Comparison of ENCODE assay signal across 8 cellular contexts in genomic region chr16:71846443-71846842, GRCh38. TPM values are rescaled to one million over a fixed set of nuclear protein-coding genes. Genes with fewer than 3 reads are reported as not detected.
DNase-seq lines count a peak whose midpoint lies in the region; ATAC-seq, FAIRE-seq and TF ChIP-seq lines count a peak whose summit lies in the region.

No MANE protein-coding gene starts in this region.

- no peaks in the 10 kb centered on the region for H3K9me3 ChIP-seq in HAP-1
- no peaks in the 10 kb centered on the region for H3K9me3 ChIP-seq in pancreas

- TF ChIP-seq CTCF in fibroblast of the aortic adventitia (IDR thresholded peaks at IDR 0.05; ENCODE audit: insufficient read depth, low read length) (no peak), pancreas (IDR thresholded peaks at IDR 0.05) (no peak)

- peak overlapping the region; percentile 91 for H3K4me3 Mint-ChIP-seq in activated CD4-positive, alpha-beta memory T cell treated with anti-CD3 and anti-CD28 coated beads for 36 hours

- H3K9me3 Mint-ChIP-seq in activated CD4-positive, alpha-beta memory T cell treated with anti-CD3 and anti-CD28 coated beads for 36 hours: no peaks in the 10 kb centered on the region

- H3K4me3 ChIP-seq in HAP-1: peak overlapping the region; percentile 99
- H3K4me3 ChIP-seq in fibroblast of the aortic adventitia (ENCODE audit: low read depth, low read length): peak overlapping the region; percentile 91
- peak overlapping the region; percentile 69 to 99 (median 99) for H3K4me3 ChIP-seq in pancreas

- peaks cover 41% of the 10 kb centered on the region for H3K4me1 Mint-ChIP-seq in activated CD4-positive, alpha-beta memory T cell treated with anti-CD3 and anti-CD28 coated beads for 36 hours (ENCODE audit: low read depth)

- CTCF ChIA-PET in activated CD4-positive, alpha-beta memory T cell treated with anti-CD3 and anti-CD28 coated beads for 36 hours (lab: Charles Lee): interaction anchor here (0.9 kb wide), 1 partner anchor 36 kb away, joined by 5 read pairs; no protein-coding TSS in a partner anchor

- peaks cover 39% of the 10 kb centered on the region for H3K36me3 ChIP-seq in HAP-1 (replicated peaks)
- H3K36me3 ChIP-seq in pancreas: peaks cover 3 to 20% (median 5%) of the 10 kb centered on the region in 3 donors

- intact Hi-C loops in activated CD4-positive, alpha-beta memory T cell treated with anti-CD3 and anti-CD28 coated beads for 36 hours (cut with micrococcal nuclease): no loop called here
- intact Hi-C loops in pancreas (cut with DNase I): no loop called here

- in situ Hi-C loops in HAP-1 (cut with MboI; ENCODE audit: low sequenced_read_pairs): no loop called here

- DNase-seq in AG08395 (ENCODE audit: low spot score) (peak; percentile 14), HAP-1 (ENCODE audit: low spot score in 2 of 2) (peak in 1 of 2 experiments; percentile 17), fibroblast of the aortic adventitia (ENCODE audit: low read depth) (peak; percentile 27), pancreas (no peak), NCI-H748 treated with DMSO at 0.1 percent for 48 hours (lab: John Stamatoyannopoulos, UW) (no peak), midbrain (lab: John Stamatoyannopoulos, UW) (no peak)
- peak; percentile 45 for DNase-seq in activated CD4-positive, alpha-beta memory T cell treated with anti-CD3 and anti-CD28 coated beads for 36 hours

- H3K27me3 Mint-ChIP-seq in activated CD4-positive, alpha-beta memory T cell treated with anti-CD3 and anti-CD28 coated beads for 36 hours: no peaks in the 10 kb centered on the region

- peaks cover 29% of the 10 kb centered on the region for H3K36me3 Mint-ChIP-seq in activated CD4-positive, alpha-beta memory T cell treated with anti-CD3 and anti-CD28 coated beads for 36 hours

- no peak for FAIRE-seq in pancreas (lab: Jason Lieb, UNC)

- POLR2A ChIA-PET in activated CD4-positive, alpha-beta memory T cell treated with anti-CD3 and anti-CD28 coated beads for 36 hours (lab: Charles Lee): interaction anchor here (1.0 to 1.1 kb wide), 2 partner anchors 37 to 38 kb away, joined by 4 to 5 read pairs; partner anchors contain the start of genes AP1G1 and ZNF821

- H3K27ac Mint-ChIP-seq in activated CD4-positive, alpha-beta memory T cell treated with anti-CD3 and anti-CD28 coated beads for 36 hours: peak overlapping the region; percentile 72

- H3K27me3 ChIP-seq in HAP-1 (ENCODE audit: low read depth) (no peaks in the 10 kb centered on the region), pancreas (no peaks in the 10 kb centered on the region)

- H3K4me1 ChIP-seq in HAP-1: peaks cover 7% of the 10 kb centered on the region
- peaks cover 0 to 8% (median 6%) of the 10 kb centered on the region in 3 donors for H3K4me1 ChIP-seq in pancreas

- peak; percentile 2 to 7 (median 5) for ATAC-seq in pancreas
- ATAC-seq in HG03460 (IDR thresholded peaks at IDR 0.05; ENCODE audit: unreplicated experiment): no peak

- WGBS in pancreas, 2 donors: 0 to 1% methylated on average over 19 of the region's 19 CpGs

- peak overlapping the region; percentile 82 to 90 (median 85) for H3K27ac ChIP-seq in pancreas

RNA-seq across cellular contexts. Expression of gene ATXN1L, which starts 0.7 kb away (rescaled TPM):
- total RNA-seq in activated CD4-positive, alpha-beta memory T cell treated with anti-CD3 and anti-CD28 coated beads for 36 hours: 10 to 100 TPM; 14.6 to 15.1 TPM
- 8.3 and 16.0 TPM in 2 replicates for total RNA-seq in fibroblast of the aortic adventitia (ENCODE audit: low replicate concordance)
- total RNA-seq in pancreas: 10 to 100 TPM; 10.2 to 17.4 (median 12.4) TPM
- polyA plus RNA-seq in pancreas: 1 to 10 TPM; 5.5 to 6.2 TPM

RNA-seq across cellular contexts. Expression of gene ZNF821, which starts 37.5 kb away (rescaled TPM):
- 1 to 10 TPM; 6.8 to 7.3 TPM for total RNA-seq in activated CD4-positive, alpha-beta memory T cell treated with anti-CD3 and anti-CD28 coated beads for 36 hours
- total RNA-seq in fibroblast of the aortic adventitia (ENCODE audit: low replicate concordance) (3.1 and 7.3 TPM in 2 replicates), pancreas (1 to 10 TPM; 3.0 to 4.5 (median 3.9) TPM)
- polyA plus RNA-seq in pancreas: 10 to 100 TPM in 1 of 2 donors, 1 to 10 TPM in 1; 6.1 to 12.6 TPM

RNA-seq across cellular contexts. Expression of gene AP1G1, which starts 37.8 kb away (rescaled TPM):
- total RNA-seq in activated CD4-positive, alpha-beta memory T cell treated with anti-CD3 and anti-CD28 coated beads for 36 hours: 10 to 100 TPM; 65.9 to 66.9 TPM
- 80.5 and 146 TPM in 2 replicates for total RNA-seq in fibroblast of the aortic adventitia (ENCODE audit: low replicate concordance)
- 10 to 100 TPM; 31.6 to 50.8 (median 39.8) TPM for total RNA-seq in pancreas
- polyA plus RNA-seq in pancreas: 10 to 100 TPM; 15.3 to 27.6 TPM

RNA-seq across cellular contexts. Expression of gene IST1, which starts 48.9 kb away (rescaled TPM):
- total RNA-seq in activated CD4-positive, alpha-beta memory T cell treated with anti-CD3 and anti-CD28 coated beads for 36 hours: 100 to 1,000 TPM; 191 to 192 TPM
- 172 and 273 TPM in 2 replicates for total RNA-seq in fibroblast of the aortic adventitia (ENCODE audit: low replicate concordance)
- 100 to 1,000 TPM in 1 of 6 donors, 10 to 100 TPM in 5; 56.1 to 115 (median 69.4) TPM for total RNA-seq in pancreas
- 100 to 1,000 TPM in 1 of 2 donors, 10 to 100 TPM in 1; 57.1 to 121 TPM for polyA plus RNA-seq in pancreas

Comparison
In these comparisons a context has a peak if more than half of its experiments do, and no peak if none do; other contexts are left out.
1. DNase-seq: peak in AG08395 (single experiment), activated CD4-positive, alpha-beta memory T cell treated with anti-CD3 and anti-CD28 coated beads for 36 hours (single experiment) and fibroblast of the aortic adventitia (single experiment); none in pancreas (0 of 6), NCI-H748 treated with DMSO at 0.1 percent for 48 hours (single experiment) and midbrain (single experiment).
2. Peak in every context shown above with its lines, with median percentiles within 50 percentile points of each other: H3K4me3 ChIP-seq.